ENCODE assay signal across 28 cellular contexts in genomic region chr18:49237031-49237430, GRCh38.
"Had no signal": no experiment of that assay in that cellular context is flagged by ENCODE, and none has a peak within 500 bp of the region (broad histone marks: within the 10 kb centered on the region; RNA-seq: fewer than 3 reads in every experiment).

No MANE protein-coding gene starts in this region.

- ATAC-seq: naive thymus-derived CD8-positive, alpha-beta T cell; natural killer cell treated with Interleukin-12 subunit alpha and Interleukin-12 subunit beta and Interleukin-15 and Interleukin-18, amount 100 ng/mL, for 72 hours; pancreas; right lobe of liver; stimulated activated memory B cell treated with anti-CD40 and anti-IgM and Interleukin-4, amounts not matched to agents 10 μg/mL and 1 μg/mL and 100 μg/mL, for 72 hours; stimulated activated naive CD8-positive, alpha-beta T cell treated with anti-CD3 and anti-CD28 coated beads, Interleukin-15, amount 100 ng/mL, for 72 hours; stimulated activated naive CD8-positive, alpha-beta T cell treated with anti-CD3 and anti-CD28 coated beads, Interleukin-15, Interleukin-2, amounts not matched to agents 100 U/mL and 50 U/mL, for 24 hours; upper lobe of right lung had no signal

- H3K27ac ChIP-seq: neutrophil, pancreas, prostate gland, right atrium auricular region, right lobe of liver, sigmoid colon, suprapubic skin, testis, tibial artery, transverse colon, upper lobe of right lung, uterus had no signal

- H3K4me3 ChIP-seq: pancreas, prostate gland, right atrium auricular region, right lobe of liver, sigmoid colon, suprapubic skin, testis, tibial artery, transverse colon, upper lobe of right lung, uterus had no signal

- H3K27me3 ChIP-seq: neutrophil, pancreas, right atrium auricular region, right lobe of liver, sigmoid colon, suprapubic skin, testis, tibial artery, transverse colon, upper lobe of right lung, uterus had no signal

- H3K4me1 ChIP-seq: pancreas, prostate gland, right atrium auricular region, right lobe of liver, sigmoid colon, suprapubic skin, testis, tibial artery, transverse colon, upper lobe of right lung, uterus had no signal

- DNase-seq: naive thymus-derived CD8-positive, alpha-beta T cell; nephron progenitor cell; nucleus accumbens; pancreas; retina; right lobe of liver; sigmoid colon; small intestine; stimulated activated CD4-positive, alpha-beta T cell treated with anti-CD3 and anti-CD28 coated beads, Interleukin-15, amount 100 ng/mL, for 24 hours; stimulated activated CD4-positive, alpha-beta T cell treated with anti-CD3 and anti-CD28 coated beads, Interleukin-2, amount 100 ng/mL, for 24 hours; stimulated activated CD4-positive, alpha-beta T cell treated with anti-CD3 and anti-CD28 coated beads, Interleukin-4, amount 100 ng/mL, for 1 hour; stimulated activated CD4-positive, alpha-beta T cell treated with anti-CD3 and anti-CD28 coated beads, Interleukin-4, amount 100 ng/mL, for 4 hours; stimulated activated CD8-positive, alpha-beta memory T cell treated with anti-CD3 and anti-CD28 coated beads, Interleukin-4, amount 100 ng/mL, for 48 hours; stimulated activated naive CD4-positive, alpha-beta T cell; stimulated activated naive CD8-positive, alpha-beta T cell treated with anti-CD3 and anti-CD28 coated beads, Interleukin-15, amount 100 ng/mL, for 72 hours; stimulated activated naive CD8-positive, alpha-beta T cell treated with anti-CD3 and anti-CD28 coated beads, Interleukin-15, Interleukin-2, amounts not matched to agents 100 U/mL and 50 U/mL, for 24 hours; substantia nigra; testis; tibial artery; transverse colon; upper lobe of right lung; uterus had no signal

- FAIRE-seq: pancreas, small intestine had no signal

- H3K9me3 ChIP-seq: neutrophil, pancreas, prostate gland, right lobe of liver, sigmoid colon, suprapubic skin, testis, tibial artery, transverse colon, upper lobe of right lung, uterus had no signal

- H3K36me3 ChIP-seq: pancreas, prostate gland, right lobe of liver, sigmoid colon, transverse colon, upper lobe of right lung, uterus had no signal
